ENCODE assay signal across 9 cellular contexts in the genomic region with DNA sequence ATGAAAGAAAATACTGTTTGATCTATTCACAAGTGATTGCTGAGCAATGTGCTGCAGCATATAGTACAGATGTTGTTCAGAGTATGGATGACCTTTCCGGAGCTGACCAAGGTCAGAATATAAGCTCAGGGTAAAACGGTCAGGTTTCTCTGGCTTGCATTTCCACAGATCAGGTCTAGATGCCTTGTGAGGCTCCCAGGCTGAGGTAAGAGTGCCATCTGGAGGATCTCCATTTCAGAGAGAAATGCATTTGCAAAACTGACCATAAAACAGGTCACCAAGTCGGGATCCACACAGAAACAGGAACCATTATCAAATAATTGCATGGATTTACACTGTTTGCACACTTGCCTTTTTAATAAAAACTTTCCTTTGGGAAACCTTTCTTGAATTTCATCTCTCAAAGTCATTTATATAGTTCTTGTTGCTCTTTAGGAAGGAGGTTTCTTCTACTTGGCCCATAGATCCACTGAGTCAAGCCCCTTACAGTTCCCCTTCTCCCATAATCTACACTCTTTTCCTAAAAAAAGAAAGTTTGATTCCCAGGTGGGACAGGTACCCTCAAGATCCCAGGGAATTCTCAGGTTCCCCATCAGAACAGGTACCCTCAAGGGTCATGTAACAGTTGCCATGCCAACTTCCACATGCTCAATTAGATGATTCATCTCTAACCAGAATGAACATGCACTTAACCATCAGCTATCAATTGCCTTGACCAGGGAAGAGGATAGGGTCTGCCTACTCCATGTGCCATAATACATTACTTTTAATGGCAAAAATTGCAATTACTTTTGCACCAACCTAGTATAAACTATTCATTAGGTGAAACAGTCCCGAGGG. TPM values are rescaled to one million over a fixed set of nuclear protein-coding genes. Genes with fewer than 3 reads are reported as not detected.
DNase-seq lines count a peak whose midpoint lies in the region; ATAC-seq and TF ChIP-seq lines count a peak whose summit lies in the region.
"Had no signal": no experiment of that assay in that cellular context is flagged by ENCODE, and none has a peak within 500 bp of the region (broad histone marks: within the 10 kb centered on the region; RNA-seq: fewer than 3 reads in every experiment).

No MANE protein-coding gene starts in this region.

- H3K79me2 ChIP-seq in MM.1S (ENCODE audit: low read length): no peaks in the 10 kb centered on the region

- H3K27me3 ChIP-seq in MM.1S (replicated peaks; ENCODE audit: insufficient read depth, low read length) (no peaks in the 10 kb centered on the region), gastroesophageal sphincter (no peaks in the 10 kb centered on the region), psoas muscle (ENCODE audit: insufficient read depth in 3 of 3, low read length in 2 of 3) (no peaks in the 10 kb centered on the region)

- TF ChIP-seq EP300 in gastroesophageal sphincter (IDR thresholded peaks at IDR 0.05): no peak

- H4K20me1 ChIP-seq in MM.1S (ENCODE audit: insufficient read depth, low read length): no peaks in the 10 kb centered on the region

- DNase-seq in DMS79 (lab: John Stamatoyannopoulos, UW) (peak; percentile 26), MM.1S (no peak), T1000 (lab: John Stamatoyannopoulos, UW) (peak; percentile 1), psoas muscle (peak in 1 of 2 donors; percentile 20), UCSD-AML1 (lab: John Stamatoyannopoulos, UW; ENCODE audit: unreplicated experiment) (no peak)
- DNase-seq in activated T-cell treated with anti-CD3 and anti-CD28 coated beads, Interleukin-2, amount 50 U/mL, for 4 hours: no peak

- no peak overlapping the region for H3K9ac ChIP-seq in MM.1S (ENCODE audit: low read length)

- H3K4me2 ChIP-seq in MM.1S (ENCODE audit: low read depth, low read length): no peak overlapping the region

- H3K27me3 Mint-ChIP-seq in activated T-cell treated with anti-CD3 and anti-CD28 coated beads, Interleukin-2, amount 50 U/mL, for 4 hours (ENCODE audit: low read depth): no peaks in the 10 kb centered on the region

- no peak for TF ChIP-seq POLR2A in gastroesophageal sphincter (IDR thresholded peaks at IDR 0.05)

- H3K4me3 ChIP-seq in MM.1S (ENCODE audit: low read length): no peak overlapping the region
- H3K4me3 ChIP-seq in gastroesophageal sphincter: no peak overlapping the region
- H3K4me3 ChIP-seq in psoas muscle: no peak overlapping the region

- intact Hi-C loops in psoas muscle (cut with DNase I): loop anchor here (2.0 to 10.0 kb wide), 3 partner anchors 176 to 424 kb away; no protein-coding TSS in a partner anchor

- H3K9me3 ChIP-seq in MM.1S (replicated peaks; ENCODE audit: insufficient read depth, low read length) (no peaks in the 10 kb centered on the region), gastroesophageal sphincter (no peaks in the 10 kb centered on the region), psoas muscle (no peaks in the 10 kb centered on the region)

- no peaks in the 10 kb centered on the region for H3K4me1 Mint-ChIP-seq in activated T-cell treated with anti-CD3 and anti-CD28 coated beads, Interleukin-2, amount 50 U/mL, for 4 hours (ENCODE audit: low read depth)

- H2AFZ ChIP-seq in MM.1S (ENCODE audit: low read length): no peak overlapping the region

- H3F3A ChIP-seq in MM.1S (ENCODE audit: insufficient read depth, low read length): no peaks in the 10 kb centered on the region

- H3K36me3 Mint-ChIP-seq in activated T-cell treated with anti-CD3 and anti-CD28 coated beads, Interleukin-2, amount 50 U/mL, for 4 hours (ENCODE audit: insufficient read depth): peaks cover 24% of the 10 kb centered on the region

- H3K27ac ChIP-seq in MM.1S (ENCODE audit: low read length): no peak overlapping the region
- no peak overlapping the region for H3K27ac ChIP-seq in gastroesophageal sphincter
- no peak overlapping the region for H3K27ac ChIP-seq in psoas muscle

- H3K36me3 ChIP-seq in MM.1S (replicated peaks; ENCODE audit: insufficient read depth, low read length) (no peaks in the 10 kb centered on the region; the same call in 1 of the 2 replicates), gastroesophageal sphincter (peaks cover 0 to 40% of the 10 kb centered on the region in 2 donors), psoas muscle (ENCODE audit: insufficient read depth in 1 of 2, low read depth in 1 of 2) (peaks cover 3 to 49% of the 10 kb centered on the region in 2 donors)

- WGBS in gastroesophageal sphincter (ENCODE audit: low coverage in 1 of 2), 2 donors: 10 to 33% methylated on average over 3 to 4 of the region's 4 CpGs
- 30 to 40% (median 32%) methylated on average over 4 of the region's 4 CpGs for WGBS in psoas muscle, 3 donors

- no peak overlapping the region for H3K4me3 Mint-ChIP-seq in activated T-cell treated with anti-CD3 and anti-CD28 coated beads, Interleukin-2, amount 50 U/mL, for 4 hours

- no peaks in the 10 kb centered on the region for H3K9me3 Mint-ChIP-seq in activated T-cell treated with anti-CD3 and anti-CD28 coated beads, Interleukin-2, amount 50 U/mL, for 4 hours

- H3K9me2 ChIP-seq in MM.1S (replicated peaks; ENCODE audit: insufficient read depth, low read length): no peaks in the 10 kb centered on the region

- TF ChIP-seq CTCF in MM.1S (IDR thresholded peaks at IDR 0.05; ENCODE audit: low read length) (peak; percentile 19), gastroesophageal sphincter (IDR thresholded peaks at IDR 0.05) (peak in 3 of 4 experiments; percentile 34 to 68 (median 37)), psoas muscle (IDR thresholded peaks at IDR 0.05) (peak; percentile 74)

- H3K4me1 ChIP-seq in MM.1S (ENCODE audit: low read length): no peaks in the 10 kb centered on the region
- peaks cover 0 to 9% (median 0%) of the 10 kb centered on the region in 3 donors for H3K4me1 ChIP-seq in gastroesophageal sphincter
- H3K4me1 ChIP-seq in psoas muscle: peaks cover 8% of the 10 kb centered on the region

- ATAC-seq in gastroesophageal sphincter: no peak
- peak; percentile 86 to 94 (median 88) for ATAC-seq in psoas muscle
- no peak for ATAC-seq in GM19023 (IDR thresholded peaks at IDR 0.05; ENCODE audit: unreplicated experiment)
- no peak for ATAC-seq in activated T-cell treated with anti-CD3 and anti-CD28 coated beads, Interleukin-2, amount 50 U/mL, for 4 hours

RNA-seq across cellular contexts. Expression of a gene that starts 25.0 kb away (rescaled TPM):
- total RNA-seq in gastroesophageal sphincter (under 1 TPM in 3 of 4 donors, not detected in 1; 0.40 to 0.85 (median 0.47) TPM), psoas muscle (1 to 10 TPM in 2 of 4 donors, under 1 TPM in 2; 0.36 to 1.4 (median 0.79) TPM)
- 1 to 10 TPM in 1 of 3 donors, under 1 TPM in 2; 0.68 to 1.1 (median 0.73) TPM for polyA plus RNA-seq in psoas muscle
- total RNA-seq in activated T-cell treated with anti-CD3 and anti-CD28 coated beads, Interleukin-2, amount 50 U/mL, for 4 hours: under 1 TPM; 0.30 to 0.55 (median 0.30) TPM
- total RNA-seq: mononuclear cell had no signal

RNA-seq across cellular contexts. Expression of a gene that starts 42.4 kb away (rescaled TPM):
- total RNA-seq in gastroesophageal sphincter (10 to 100 TPM in 3 of 4 donors, 1 to 10 TPM in 1; 9.8 to 15.8 (median 13.0) TPM), psoas muscle (10 to 100 TPM; 10.8 to 17.5 (median 16.7) TPM)
- polyA plus RNA-seq in psoas muscle: 10 to 100 TPM; 11.7 to 26.6 (median 13.2) TPM
- 10 to 100 TPM; 19.8 to 20.6 (median 20.1) TPM for total RNA-seq in activated T-cell treated with anti-CD3 and anti-CD28 coated beads, Interleukin-2, amount 50 U/mL, for 4 hours

RNA-seq across cellular contexts. Expression of a gene that starts 48.5 kb away (rescaled TPM):
- not detected for total RNA-seq in gastroesophageal sphincter
- total RNA-seq in psoas muscle: not detected
- polyA plus RNA-seq in psoas muscle: not detected
- not detected for total RNA-seq in activated T-cell treated with anti-CD3 and anti-CD28 coated beads, Interleukin-2, amount 50 U/mL, for 4 hours
- total RNA-seq: mononuclear cell had no signal

Comparison
In these comparisons a context has a peak if more than half of its experiments do, and no peak if none do; other contexts are left out.
1. DNase-seq: peak in DMS79 (single experiment) and T1000 (single experiment); none in MM.1S (single experiment), UCSD-AML1 (single experiment) and activated T-cell treated with anti-CD3 and anti-CD28 coated beads, Interleukin-2, amount 50 U/mL, for 4 hours (single experiment).
2. CTCF ChIP-seq: peak in every context shown above with its lines; median percentile 74 in psoas muscle; 37 in gastroesophageal sphincter; 19 in MM.1S.
3. ATAC-seq: peak in psoas muscle (4 of 4); none in gastroesophageal sphincter (single experiment), GM19023 (single experiment) and activated T-cell treated with anti-CD3 and anti-CD28 coated beads, Interleukin-2, amount 50 U/mL, for 4 hours (0 of 2).